Comparison of ENCODE assay signal across 23 cellular contexts in genomic region chr12:12011880-12012260, GRCh38. TPM values are rescaled to one million over a fixed set of nuclear protein-coding genes. Genes with fewer than 3 reads are reported as not detected.
DNase-seq lines count a peak whose midpoint lies in the region; ATAC-seq and TF ChIP-seq lines count a peak whose summit lies in the region.
"Had no signal": no experiment of that assay in that cellular context is flagged by ENCODE, and none has a peak within 500 bp of the region (broad histone marks: within the 10 kb centered on the region; RNA-seq: fewer than 3 reads in every experiment).

No MANE protein-coding gene starts in this region.

- peaks cover 6% of the 10 kb centered on the region for H3K4me1 ChIP-seq in colonic mucosa

- intact Hi-C loops in colonic mucosa (cut with DNase I) = no loop called here

- peaks cover 7% of the 10 kb centered on the region for H3K36me3 Mint-ChIP-seq in stimulated activated naive CD8-positive, alpha-beta T cell treated with anti-CD3 and anti-CD28 coated beads, Interleukin-15, Interleukin-2, amounts not matched to agents 100 ng/mL and 50 ng/mL, for 24 hours (ENCODE audit: low read depth)
- peaks cover 60% of the 10 kb centered on the region for H3K36me3 Mint-ChIP-seq in activated T-helper 17 cell treated with anti-CD3 and anti-CD28 coated beads, Interleukin-2, amount 50 U/mL, for 72 hours (ENCODE audit: low read depth)
- H3K36me3 Mint-ChIP-seq in stimulated activated memory B cell treated with anti-CD40 and anti-IgM and Interleukin-4, amounts not matched to agents 10 μg/mL and 1 μg/mL and 100 μg/mL, for 72 hours = no peaks in the 10 kb centered on the region

- TF ChIP-seq CTCF in colonic mucosa (IDR thresholded peaks at IDR 0.05) = no peak

- H3K4me3 ChIP-seq in colonic mucosa = no peak overlapping the region
- H3K4me3 ChIP-seq: SJCRH30, upper lobe of left lung had no signal

- peaks cover 97% of the 10 kb centered on the region for H3K4me1 Mint-ChIP-seq in stimulated activated naive CD8-positive, alpha-beta T cell treated with anti-CD3 and anti-CD28 coated beads, Interleukin-15, Interleukin-2, amounts not matched to agents 100 ng/mL and 50 ng/mL, for 24 hours (ENCODE audit: low read depth)
- peaks cover 94% of the 10 kb centered on the region for H3K4me1 Mint-ChIP-seq in stimulated activated naive CD8-positive, alpha-beta T cell treated with anti-CD3 and anti-CD28 coated beads, Interleukin-15, amount 100 ng/mL, for 72 hours
- H3K4me1 Mint-ChIP-seq in activated T-helper 17 cell treated with anti-CD3 and anti-CD28 coated beads, Interleukin-2, amount 50 U/mL, for 72 hours = peaks cover 58% of the 10 kb centered on the region
- H3K4me1 Mint-ChIP-seq in stimulated activated memory B cell treated with anti-CD40 and anti-IgM and Interleukin-4, amounts not matched to agents 10 μg/mL and 1 μg/mL and 100 μg/mL, for 72 hours = peaks cover 64% of the 10 kb centered on the region

- ATAC-seq in stimulated activated naive CD8-positive, alpha-beta T cell treated with anti-CD3 and anti-CD28 coated beads, Interleukin-15, amount 100 ng/mL, for 72 hours = no peak
- peak; percentile 17 for ATAC-seq in HG02885 (IDR thresholded peaks at IDR 0.05; ENCODE audit: poor library complexity, unreplicated experiment)
- no peak for ATAC-seq in activated T-helper 17 cell treated with anti-CD3 and anti-CD28 coated beads, Interleukin-2, amount 50 U/mL, for 72 hours (replicated peaks)
- ATAC-seq in stimulated activated memory B cell treated with anti-CD40 and anti-IgM and Interleukin-4, amounts not matched to agents 10 μg/mL and 1 μg/mL and 100 μg/mL, for 72 hours = no peak
- ATAC-seq: HCT116, PC-3 had no signal

- no peak for DNase-seq in stimulated activated naive CD8-positive, alpha-beta T cell treated with anti-CD3 and anti-CD28 coated beads, Interleukin-15, amount 100 ng/mL, for 72 hours
- no peak for DNase-seq in colonic mucosa
- no peak for DNase-seq in D341Med (ENCODE audit: low spot score)
- no peak for DNase-seq in RPMI8226
- DNase-seq: activated CD4-positive, alpha-beta T cell treated with anti-CD3 and anti-CD28 coated beads for 1 hour; activated naive CD8-positive, alpha-beta T cell treated with anti-CD3 and anti-CD28 coated beads, Interleukin-2, amount 10 ng/mL, durations not matched to agents 7 days and 5 days; brain microvascular endothelial cell; COR-L47; kidney; NCI-H2171 treated with DMSO at 0.1 percent for 48 hours; PC-3 had no signal

- H3K9me3 Mint-ChIP-seq in stimulated activated naive CD8-positive, alpha-beta T cell treated with anti-CD3 and anti-CD28 coated beads, Interleukin-15, Interleukin-2, amounts not matched to agents 100 ng/mL and 50 ng/mL, for 24 hours = no peaks in the 10 kb centered on the region
- no peaks in the 10 kb centered on the region for H3K9me3 Mint-ChIP-seq in stimulated activated naive CD8-positive, alpha-beta T cell treated with anti-CD3 and anti-CD28 coated beads, Interleukin-15, amount 100 ng/mL, for 72 hours
- H3K9me3 Mint-ChIP-seq in activated T-helper 17 cell treated with anti-CD3 and anti-CD28 coated beads, Interleukin-2, amount 50 U/mL, for 72 hours = no peaks in the 10 kb centered on the region
- no peaks in the 10 kb centered on the region for H3K9me3 Mint-ChIP-seq in stimulated activated memory B cell treated with anti-CD40 and anti-IgM and Interleukin-4, amounts not matched to agents 10 μg/mL and 1 μg/mL and 100 μg/mL, for 72 hours
- H3K9me3 Mint-ChIP-seq: activated naive CD8-positive, alpha-beta T cell treated with anti-CD3 and anti-CD28 coated beads, Interleukin-2, amount 10 ng/mL, durations not matched to agents 7 days and 5 days had no signal

- H3K27ac ChIP-seq in colonic mucosa = no peak overlapping the region
- H3K27ac ChIP-seq: SJCRH30 had no signal

- no peaks in the 10 kb centered on the region for H3K27me3 ChIP-seq in colonic mucosa
- H3K27me3 ChIP-seq: brain microvascular endothelial cell, SJCRH30, upper lobe of left lung had no signal

- H3K36me3 ChIP-seq in colonic mucosa = no peaks in the 10 kb centered on the region
- H3K36me3 ChIP-seq: brain microvascular endothelial cell, SJCRH30, upper lobe of left lung had no signal

- H3K27me3 Mint-ChIP-seq in stimulated activated naive CD8-positive, alpha-beta T cell treated with anti-CD3 and anti-CD28 coated beads, Interleukin-15, Interleukin-2, amounts not matched to agents 100 ng/mL and 50 ng/mL, for 24 hours = peaks cover 6% of the 10 kb centered on the region
- no peaks in the 10 kb centered on the region for H3K27me3 Mint-ChIP-seq in stimulated activated naive CD8-positive, alpha-beta T cell treated with anti-CD3 and anti-CD28 coated beads, Interleukin-15, amount 100 ng/mL, for 72 hours
- H3K27me3 Mint-ChIP-seq in activated T-helper 17 cell treated with anti-CD3 and anti-CD28 coated beads, Interleukin-2, amount 50 U/mL, for 72 hours = no peaks in the 10 kb centered on the region
- H3K27me3 Mint-ChIP-seq in stimulated activated memory B cell treated with anti-CD40 and anti-IgM and Interleukin-4, amounts not matched to agents 10 μg/mL and 1 μg/mL and 100 μg/mL, for 72 hours = no peaks in the 10 kb centered on the region
- H3K27me3 Mint-ChIP-seq: activated naive CD8-positive, alpha-beta T cell treated with anti-CD3 and anti-CD28 coated beads, Interleukin-2, amount 10 ng/mL, durations not matched to agents 7 days and 5 days had no signal

- H3K9ac ChIP-seq in colonic mucosa (ENCODE audit: low read depth in 2 of 2, low read length in 2 of 2) = no peak overlapping the region

- no peaks in the 10 kb centered on the region for H3K9me3 ChIP-seq in colonic mucosa
- H3K9me3 ChIP-seq: SJCRH30, upper lobe of left lung had no signal

- H3K27ac Mint-ChIP-seq in stimulated activated naive CD8-positive, alpha-beta T cell treated with anti-CD3 and anti-CD28 coated beads, Interleukin-15, Interleukin-2, amounts not matched to agents 100 ng/mL and 50 ng/mL, for 24 hours = peak overlapping the region; percentile 61
- peak overlapping the region in 1 of 2 donors; percentile 15 for H3K27ac Mint-ChIP-seq in stimulated activated naive CD8-positive, alpha-beta T cell treated with anti-CD3 and anti-CD28 coated beads, Interleukin-15, amount 100 ng/mL, for 72 hours
- H3K27ac Mint-ChIP-seq in activated T-helper 17 cell treated with anti-CD3 and anti-CD28 coated beads, Interleukin-2, amount 50 U/mL, for 72 hours = peak overlapping the region; percentile 100
- H3K27ac Mint-ChIP-seq in stimulated activated memory B cell treated with anti-CD40 and anti-IgM and Interleukin-4, amounts not matched to agents 10 μg/mL and 1 μg/mL and 100 μg/mL, for 72 hours = peak overlapping the region; percentile 96

- no peak overlapping the region for H3K4me3 Mint-ChIP-seq in stimulated activated naive CD8-positive, alpha-beta T cell treated with anti-CD3 and anti-CD28 coated beads, Interleukin-15, Interleukin-2, amounts not matched to agents 100 ng/mL and 50 ng/mL, for 24 hours
- H3K4me3 Mint-ChIP-seq in stimulated activated naive CD8-positive, alpha-beta T cell treated with anti-CD3 and anti-CD28 coated beads, Interleukin-15, amount 100 ng/mL, for 72 hours = no peak overlapping the region
- peak overlapping the region; percentile 92 for H3K4me3 Mint-ChIP-seq in activated T-helper 17 cell treated with anti-CD3 and anti-CD28 coated beads, Interleukin-2, amount 50 U/mL, for 72 hours
- peak overlapping the region; percentile 43 for H3K4me3 Mint-ChIP-seq in stimulated activated memory B cell treated with anti-CD40 and anti-IgM and Interleukin-4, amounts not matched to agents 10 μg/mL and 1 μg/mL and 100 μg/mL, for 72 hours
- H3K4me3 Mint-ChIP-seq: nephron had no signal

RNA-seq across cellular contexts. Expression of gene BCL2L14, which starts 58.9 kb away (rescaled TPM):
- 1 to 10 TPM; 3.0 to 3.8 TPM for total RNA-seq in activated T-helper 17 cell treated with anti-CD3 and anti-CD28 coated beads, Interleukin-2, amount 50 U/mL, for 72 hours
- 10 to 100 TPM; 48.6 to 68.3 TPM for total RNA-seq in colonic mucosa
- total RNA-seq: Daoy, endothelial cell of umbilical vein, lung microvascular endothelial cell, MCF 10A, PC-3, SJCRH30 had no signal

Comparison
In these comparisons a context has a peak if more than half of its experiments do, and no peak if none do; other contexts are left out.
1. H3K4me3 Mint-ChIP-seq: peak in activated T-helper 17 cell treated with anti-CD3 and anti-CD28 coated beads, Interleukin-2, amount 50 U/mL, for 72 hours (single experiment) and stimulated activated memory B cell treated with anti-CD40 and anti-IgM and Interleukin-4, amounts not matched to agents 10 μg/mL and 1 μg/mL and 100 μg/mL, for 72 hours (single experiment); none in stimulated activated naive CD8-positive, alpha-beta T cell treated with anti-CD3 and anti-CD28 coated beads, Interleukin-15, Interleukin-2, amounts not matched to agents 100 ng/mL and 50 ng/mL, for 24 hours (single experiment) and stimulated activated naive CD8-positive, alpha-beta T cell treated with anti-CD3 and anti-CD28 coated beads, Interleukin-15, amount 100 ng/mL, for 72 hours (0 of 2).
2. RNA of gene BCL2L14, which starts 58.9 kb away (total RNA-seq): 48.6 to 68.3 TPM in colonic mucosa; 3.0 to 3.8 TPM in activated T-helper 17 cell treated with anti-CD3 and anti-CD28 coated beads, Interleukin-2, amount 50 U/mL, for 72 hours; every median in the first group is over 10 times any median in the second.